Comparison of ENCODE assay signal across 9 cellular contexts in genomic region chr7:90625562-90625961, GRCh38. TPM values are rescaled to one million over a fixed set of nuclear protein-coding genes. Genes with fewer than 3 reads are reported as not detected.
A peak's percentile ranks its signal among the peaks of the same experiment; 100 is the strongest.
DNase-seq lines count a peak whose midpoint lies in the region; ATAC-seq and TF ChIP-seq lines count a peak whose summit lies in the region.
"Had no signal": no experiment of that assay in that cellular context is flagged by ENCODE, and none has a peak within 500 bp of the region (broad histone marks: within the 10 kb centered on the region; RNA-seq: fewer than 3 reads in every experiment).

No MANE protein-coding gene starts in this region.

- H3K9ac ChIP-seq in IMR-90 (ENCODE audit: low read depth, low read length) (0 out of 2 replicates have a peak overlapping the region, but pooled peaks have one; percentile 2), stomach smooth muscle (ENCODE audit: low read length in 2 of 2) (no peak overlapping the region)

- no TSS peak for BruUV-seq in IMR-90 (replicated peaks; lab: Mats Ljungman, UMichigan)

- H4K5ac ChIP-seq in IMR-90 (ENCODE audit: low read depth, low read length): no peak overlapping the region

- TF ChIP-seq CTCF in IMR-90 (conservative IDR thresholded peaks at IDR 0.05; ENCODE audit: low read depth, low read length): no peak
- no peak for TF ChIP-seq CTCF in heart right ventricle (IDR thresholded peaks at IDR 0.05)

- H2AK5ac ChIP-seq in IMR-90 (ENCODE audit: low read depth, low read length): no peak overlapping the region; the same call in 1 of the 2 replicates

- peak overlapping the region; percentile 29; the same call in 1 of the 2 replicates for H3K4me3 ChIP-seq in IMR-90 (ENCODE audit: insufficient read depth, low read depth, low read length)
- H3K4me3 ChIP-seq in SJSA1: peak overlapping the region; percentile 17
- H3K4me3 ChIP-seq in heart right ventricle: peak overlapping the region in 1 of 10 donors; percentile 1
- peak overlapping the region; percentile 10 to 24 for H3K4me3 ChIP-seq in stomach smooth muscle (ENCODE audit: low read length in 2 of 2)
- H3K4me3 ChIP-seq: spleen had no signal

- no peaks in the 10 kb centered on the region for H3K27me3 ChIP-seq in IMR-90 (ENCODE audit: control insufficient read depth, insufficient read depth, low read length)
- no peaks in the 10 kb centered on the region for H3K27me3 ChIP-seq in SJSA1 (replicated peaks)
- H3K27me3 ChIP-seq in heart right ventricle: no peaks in the 10 kb centered on the region
- no peaks in the 10 kb centered on the region for H3K27me3 ChIP-seq in stomach smooth muscle (ENCODE audit: control insufficient read depth in 1 of 2, insufficient read depth in 2 of 2, low read length in 2 of 2)
- H3K27me3 ChIP-seq: spleen had no signal

- peak overlapping the region; percentile 43 for H2BK120ac ChIP-seq in IMR-90 (ENCODE audit: low read depth, low read length)

- no CpG with 5 or more reads among the region's 3 CpGs for WGBS in IMR-90 (ENCODE audit: extremely low coverage in 2 of 2, insufficient read length in 1 of 2), 2 experiments
- WGBS in heart right ventricle, 2 donors: 12 to 23% methylated on average over 3 of the region's 3 CpGs

- POLR2A ChIA-PET in IMR-90 (lab: Charles Lee; ENCODE audit: unreplicated experiment): no interaction called here

- peak overlapping the region; percentile 50 for H3K56ac ChIP-seq in IMR-90 (ENCODE audit: extremely low read depth, insufficient read depth, low read length)

- H2BK5ac ChIP-seq in IMR-90 (ENCODE audit: low read depth, low read length, poor library complexity, severe bottlenecking): peak overlapping the region; percentile 48

- ATAC-seq in IMR-90 (ENCODE audit: low read depth) (peak; percentile 16), heart right ventricle (peak in 6 of 8 donors; percentile 21 to 44 (median 34)), HG03025 (IDR thresholded peaks at IDR 0.05; ENCODE audit: low FRiP score, unreplicated experiment) (no peak)

- no peaks in the 10 kb centered on the region for H3K9me3 ChIP-seq in IMR-90 (ENCODE audit: control insufficient read depth, insufficient read depth, low read length)
- H3K9me3 ChIP-seq in SJSA1 (replicated peaks): no peaks in the 10 kb centered on the region
- H3K9me3 ChIP-seq in heart right ventricle: no peaks in the 10 kb centered on the region
- H3K9me3 ChIP-seq in stomach smooth muscle (ENCODE audit: control insufficient read depth in 2 of 2, low read length in 2 of 2): no peaks in the 10 kb centered on the region
- H3K9me3 ChIP-seq: spleen had no signal

- H3K4me1 ChIP-seq in IMR-90 (ENCODE audit: control insufficient read depth, insufficient read depth, low read length) (peaks cover 15% of the 10 kb centered on the region), SJSA1 (replicated peaks) (peaks cover 55% of the 10 kb centered on the region), heart right ventricle (peaks cover 4 to 58% (median 38%) of the 10 kb centered on the region in 9 donors), stomach smooth muscle (ENCODE audit: control insufficient read depth, insufficient read depth, low read length) (peaks cover 11% of the 10 kb centered on the region)

- H3K23ac ChIP-seq in IMR-90 (ENCODE audit: low read depth, low read length): 0 out of 2 replicates have a peak overlapping the region, but pooled peaks have one; percentile 4

- peak overlapping the region in 1 of 2 experiments; percentile 29; a peak in 2 of 4 replicates for H4K8ac ChIP-seq in IMR-90 (ENCODE audit: low read depth in 2 of 2, low read length in 2 of 2)

- peak overlapping the region; percentile 85 for H3K4me2 ChIP-seq in IMR-90 (ENCODE audit: low read depth, low read length)

- H4K91ac ChIP-seq in IMR-90 (ENCODE audit: insufficient read depth, low read depth, low read length): peak overlapping the region; percentile 54; the same call in 1 of the 2 replicates

- CTCF ChIA-PET in IMR-90 (lab: Yijun Ruan, JAX): interaction anchor here (0.7 to 2.1 kb wide), 3 partner anchors 12 to 409 kb away, joined by 4 to 13 read pairs (median 4); no protein-coding TSS in a partner anchor

- H3K36me3 ChIP-seq in IMR-90 (ENCODE audit: control insufficient read depth, insufficient read depth, low read length) (no peaks in the 10 kb centered on the region), SJSA1 (no peaks in the 10 kb centered on the region), heart right ventricle (no peaks in the 10 kb centered on the region), stomach smooth muscle (ENCODE audit: control insufficient read depth in 2 of 2, insufficient read depth in 2 of 2, low read length in 2 of 2) (no peaks in the 10 kb centered on the region)
- H3K36me3 ChIP-seq: spleen had no signal

- dilution Hi-C loops in IMR-90 (cut with HindIII; ENCODE audit: low sequenced_read_pairs, unreplicated experiment): no loop called here

- H3K14ac ChIP-seq in IMR-90 (replicated peaks; ENCODE audit: low read depth, low read length): peak overlapping the region; percentile 1; the same call in 1 of the 2 replicates

- in situ Hi-C loops in IMR-90 (cut with MboI; ENCODE audit: low sequenced_read_pairs): no loop called here

- intact Hi-C loops in IMR-90 (cut with micrococcal nuclease): loop anchor here (1.0 kb wide), 1 partner anchor 26 kb away; no protein-coding TSS in a partner anchor
- intact Hi-C loops in heart right ventricle (cut with DNase I): loop anchor here in 8 of 10 donors (5.0 to 10.0 kb wide), 5 partner anchors 68 to 171 kb away; no protein-coding TSS in a partner anchor

- TF ChIP-seq POLR2A in IMR-90 (IDR thresholded peaks at IDR 0.05; ENCODE audit: low read depth, low read length): no peak

- DNase-seq in IMR-90 (peak; percentile 42), SJSA1 (ENCODE audit: low read depth in 1 of 2, low spot score in 2 of 2) (peak; percentile 81), heart right ventricle (peak in 1 of 2 donors; percentile 30), hippocampal formation (lab: John Stamatoyannopoulos, UW) (no peak)
- DNase-seq in stimulated activated CD4-positive, alpha-beta T cell treated with anti-CD3 and anti-CD28 coated beads, Interleukin-12 subunit alpha, Interleukin-12 subunit beta, amount 100 ng/mL, for 4 hours: no peak
- DNase-seq: KBM-7, spleen had no signal

- H3K4ac ChIP-seq in IMR-90 (ENCODE audit: low read depth, low read length): peak overlapping the region; percentile 77; the same call in 1 of the 2 replicates

- peak overlapping the region; percentile 70; the same call in 1 of the 2 replicates for H2BK20ac ChIP-seq in IMR-90 (ENCODE audit: low read depth, low read length)

- H4K20me1 ChIP-seq in IMR-90 (ENCODE audit: insufficient read depth, low read length): 0 out of 2 replicates have a peak, but pooled peaks cover 3% of the 10 kb centered on the region

- H2AK9ac ChIP-seq in IMR-90 (replicated peaks; ENCODE audit: low read depth, low read length, poor library complexity): peak overlapping the region; percentile 70

- no peak overlapping the region for H3K18ac ChIP-seq in IMR-90 (ENCODE audit: low read depth, low read length)

- peak overlapping the region; percentile 78; the same call in 2 of the 3 replicates for H2BK15ac ChIP-seq in IMR-90 (ENCODE audit: low read depth, low read length)

- no peak for TF ChIP-seq RAD21 in IMR-90 (IDR thresholded peaks at IDR 0.05; ENCODE audit: low read length)

- peaks cover 23 to 45% of the 10 kb centered on the region in 2 experiments for H3K79me1 ChIP-seq in IMR-90 (ENCODE audit: low read depth in 1 of 2, low read length in 2 of 2)

- H3K27ac ChIP-seq in IMR-90 (ENCODE audit: insufficient read depth, low read length) (peak overlapping the region; percentile 17), SJSA1 (peak overlapping the region; percentile 99), heart right ventricle (peak overlapping the region in 4 of 10 donors; percentile 11 to 43 (median 34)), stomach smooth muscle (ENCODE audit: low read length) (no peak overlapping the region)

- H3K9me1 ChIP-seq in IMR-90 (ENCODE audit: insufficient read depth, low read length): peaks cover 10% of the 10 kb centered on the region

- H2AFZ ChIP-seq in IMR-90 (replicated peaks; ENCODE audit: low read length, poor library complexity): peak overlapping the region; percentile 52

TF ChIP-seq in IMR-90, 13 proteins besides CTCF, POLR2A, EP300 and RAD21 (continues in another document):
- no peak for TF ChIP-seq NFE2L2 (IDR thresholded peaks at IDR 0.05; ENCODE audit: low read depth, low read length)
- no peak for TF ChIP-seq MXI1 (IDR thresholded peaks at IDR 0.05; ENCODE audit: borderline replicate concordance, low read depth, low read length)
- TF ChIP-seq MAZ (IDR thresholded peaks at IDR 0.05; ENCODE audit: borderline replicate concordance, low read depth, low read length): no peak
- TF ChIP-seq RFX5 (IDR thresholded peaks at IDR 0.05; ENCODE audit: low read depth, low read length): no peak
- TF ChIP-seq BHLHE40 (IDR thresholded peaks at IDR 0.05; ENCODE audit: low read depth, low read length): no peak
- TF ChIP-seq CEBPB (IDR thresholded peaks at IDR 0.05; ENCODE audit: low read depth, low read length): no peak
- no peak for TF ChIP-seq MAFK (IDR thresholded peaks at IDR 0.05; ENCODE audit: low read depth, low read length)
- no peak for TF ChIP-seq USF2 (IDR thresholded peaks at IDR 0.05; ENCODE audit: low read depth, low read length)
- no peak for TF ChIP-seq FOS (IDR thresholded peaks at IDR 0.05; ENCODE audit: low read depth, low read length)
- no peak for TF ChIP-seq ELK1 (IDR thresholded peaks at IDR 0.05; ENCODE audit: borderline replicate concordance, low read depth, low read length)

RNA-seq across cellular contexts. Expression of gene CDK14, which starts 29.4 kb away (rescaled TPM):
- total RNA-seq in IMR-90 (2012; rRNA removed) (28.1 and 29.6 TPM in 2 replicates), heart right ventricle (10 to 100 TPM; 12.7 to 36.5 (median 25.5) TPM)
- polyA plus RNA-seq in IMR-90 (2012; rRNA removed) (6.9 and 10.1 TPM in 2 replicates), heart right ventricle (1 to 10 TPM; 3.9 to 7.7 TPM)
- polyA plus RNA-seq in IMR-90 (2012; cell fraction: cytosol; rRNA removed): 2.2 and 3.0 TPM in 2 replicates
- polyA plus RNA-seq in IMR-90 (2012; cell fraction: nucleus; rRNA removed; ENCODE audit: low replicate concordance): 1.0 and 9.0 TPM in 2 replicates
- 17.9 and 20.8 TPM in 2 replicates for total RNA-seq in SJSA1 (2014; rRNA removed; shearing (Covaris generic))

Comparison
In these comparisons a context has a peak if more than half of its experiments do, and no peak if none do; other contexts are left out.
1. DNase-seq: peak in IMR-90 (single experiment) and SJSA1 (2 of 2); none in stimulated activated CD4-positive, alpha-beta T cell treated with anti-CD3 and anti-CD28 coated beads, Interleukin-12 subunit alpha, Interleukin-12 subunit beta, amount 100 ng/mL, for 4 hours (single experiment) and hippocampal formation (0 of 2).